In genomic region chr17:46940692-46941404, GRCh38 we compare ENCODE assay signal across 1 cellular context.
TF ChIP-seq lines count a peak whose summit lies in the region.

No MANE protein-coding gene starts in this region.

TF ChIP-seq in HepG2, 621 proteins besides CTCF, POLR2A, EP300 and RAD21 (continued from another document and continues in another):
- TF ChIP-seq SIN3B (IDR thresholded peaks at IDR 0.05; ENCODE audit: low read length) (no peak), NFIB (CRISPR knock-in tag; IDR thresholded peaks at IDR 0.05; ENCODE audit: borderline replicate concordance) (no peak), SIX1 (CRISPR knock-in tag; IDR thresholded peaks at IDR 0.05; ENCODE audit: borderline replicate concordance) (no peak), RFXANK (CRISPR knock-in tag; IDR thresholded peaks at IDR 0.05) (no peak), ATF4 (CRISPR knock-in tag; IDR thresholded peaks at IDR 0.05) (peak; percentile 85 to 99), IKZF4 (CRISPR knock-in tag; IDR thresholded peaks at IDR 0.05; ENCODE audit: borderline replicate concordance, low read depth, not compliant biosample characterization) (no peak), DNMT1 (CRISPR knock-in tag; IDR thresholded peaks at IDR 0.05) (no peak), E2F2 (CRISPR knock-in tag; IDR thresholded peaks at IDR 0.05; ENCODE audit: borderline replicate concordance) (no peak), PBX3 (CRISPR knock-in tag; IDR thresholded peaks at IDR 0.05; ENCODE audit: borderline replicate concordance) (no peak), TOE1 (CRISPR knock-in tag; IDR thresholded peaks at IDR 0.05) (no peak), ZNF749 (CRISPR knock-in tag; IDR thresholded peaks at IDR 0.05; ENCODE audit: borderline replicate concordance) (no peak), MED1 (CRISPR knock-in tag; IDR thresholded peaks at IDR 0.05) (peak; percentile 40; the same call in 1 of the 2 replicates), ZNF710 (CRISPR knock-in tag; IDR thresholded peaks at IDR 0.05; ENCODE audit: borderline replicate concordance) (no peak), ZNF260 (CRISPR knock-in tag; IDR thresholded peaks at IDR 0.05; ENCODE audit: borderline replicate concordance, low read depth) (no peak), NR2F6 (IDR thresholded peaks at IDR 0.05) (0 out of 2 replicates have a peak, but pooled peaks have one; percentile 19), NR2F6 (CRISPR knock-in tag; IDR thresholded peaks at IDR 0.05) (peak; percentile 77), BCL3 (CRISPR knock-in tag; IDR thresholded peaks at IDR 0.05) (no peak), KAT2B (IDR thresholded peaks at IDR 0.05; ENCODE audit: borderline replicate concordance, low read depth, low read length) (no peak), U2AF1 (optimal IDR thresholded peaks at IDR 0.05; ENCODE audit: low read depth, low read length) (no peak), TERF1 (CRISPR knock-in tag; IDR thresholded peaks at IDR 0.05) (no peak), SIN3A (IDR thresholded peaks at IDR 0.05; ENCODE audit: borderline replicate concordance, low read depth, low read length) (no peak), ZNF24 (IDR thresholded peaks at IDR 0.05) (no peak), ZNF609 (CRISPR knock-in tag; IDR thresholded peaks at IDR 0.05; ENCODE audit: borderline replicate concordance) (no peak), ZNF616 (CRISPR knock-in tag; IDR thresholded peaks at IDR 0.05; ENCODE audit: low read depth) (no peak), ZFP1 (CRISPR knock-in tag; IDR thresholded peaks at IDR 0.05) (0 out of 2 replicates have a peak, but pooled peaks have one; percentile 39), ZNF124 (CRISPR knock-in tag; IDR thresholded peaks at IDR 0.05) (0 out of 2 replicates have a peak, but pooled peaks have one; percentile 32), SOX13 (IDR thresholded peaks at IDR 0.05) (no peak), SOX13 (CRISPR knock-in tag; conservative IDR thresholded peaks at IDR 0.05 in 1 of 2, IDR thresholded peaks at IDR 0.05 in 1 of 2) (peak in 1 of 2 experiments; percentile 38; a peak in 2 of 4 replicates), SPEN (CRISPR knock-in tag; IDR thresholded peaks at IDR 0.05; ENCODE audit: low read depth) (peak; percentile 72), MBD4 (IDR thresholded peaks at IDR 0.05; ENCODE audit: borderline replicate concordance, low read length) (no peak), XRCC5 (optimal IDR thresholded peaks at IDR 0.05; ENCODE audit: low read length) (peak; percentile 96), GABPA (IDR thresholded peaks at IDR 0.05; ENCODE audit: low read depth, low read length) (no peak), GABPA (CRISPR knock-in tag; IDR thresholded peaks at IDR 0.05; ENCODE audit: low read depth) (no peak), ZNF605 (CRISPR knock-in tag; IDR thresholded peaks at IDR 0.05) (peak; percentile 35; the same call in 1 of the 2 replicates), KDM1A (CRISPR knock-in tag; IDR thresholded peaks at IDR 0.05) (no peak), ATM (IDR thresholded peaks at IDR 0.05; ENCODE audit: borderline replicate concordance) (no peak), ELF4 (CRISPR knock-in tag; IDR thresholded peaks at IDR 0.05; ENCODE audit: borderline replicate concordance) (no peak), ZZZ3 (CRISPR knock-in tag; IDR thresholded peaks at IDR 0.05; ENCODE audit: borderline replicate concordance) (no peak), NFYB (CRISPR knock-in tag; IDR thresholded peaks at IDR 0.05) (no peak), ZNF430 (CRISPR knock-in tag; IDR thresholded peaks at IDR 0.05) (no peak), SUZ12 (IDR thresholded peaks at IDR 0.05; ENCODE audit: low read depth, low read length) (no peak; the same call in 1 of the 2 replicates), MAX (IDR thresholded peaks at IDR 0.05) (peak; percentile 74), ZNF567 (CRISPR knock-in tag; IDR thresholded peaks at IDR 0.05; ENCODE audit: borderline replicate concordance) (no peak), ZNF740 (CRISPR knock-in tag; IDR thresholded peaks at IDR 0.05) (peak; percentile 65; the same call in 1 of the 2 replicates), ZNF101 (CRISPR knock-in tag; IDR thresholded peaks at IDR 0.05; ENCODE audit: borderline replicate concordance, low read depth) (no peak), HDAC2 (CRISPR knock-in tag; IDR thresholded peaks at IDR 0.05) (peak; percentile 32; the same call in 1 of the 2 replicates), ZNF850 (CRISPR knock-in tag; conservative IDR thresholded peaks at IDR 0.05) (no peak), GATA4 (IDR thresholded peaks at IDR 0.05; ENCODE audit: borderline replicate concordance, low read depth) (no peak), ZBED4 (CRISPR knock-in tag; IDR thresholded peaks at IDR 0.05; ENCODE audit: borderline replicate concordance) (peak; percentile 40; the same call in 1 of the 2 replicates)
